29 cellular contexts compared by ENCODE assay signal in the genomic region with DNA sequence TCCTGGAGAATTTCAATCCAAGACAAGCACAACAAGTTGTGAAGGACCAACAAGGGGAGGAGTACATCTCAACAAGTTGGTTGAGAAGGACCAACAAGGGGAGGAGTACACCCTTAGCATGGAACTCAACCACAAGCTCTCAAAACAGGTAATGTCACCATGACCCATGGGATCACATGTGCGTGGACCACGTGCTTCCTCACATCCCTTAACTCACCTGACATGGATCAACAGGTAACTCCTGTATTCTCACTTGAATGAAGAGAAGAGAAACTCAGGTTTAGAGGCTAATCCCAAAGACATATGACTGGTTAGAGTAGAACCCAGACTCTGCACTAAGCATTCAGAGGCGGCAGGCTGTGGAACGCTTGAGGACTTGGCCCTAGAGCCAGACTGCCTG. TPM values are rescaled to one million over a fixed set of nuclear protein-coding genes. Genes with fewer than 3 reads are reported as not detected.
DNase-seq lines count a peak whose midpoint lies in the region; ATAC-seq, FAIRE-seq and TF ChIP-seq lines count a peak whose summit lies in the region.
"Had no signal": no experiment of that assay in that cellular context is flagged by ENCODE, and none has a peak within 500 bp of the region (broad histone marks: within the 10 kb centered on the region; RNA-seq: fewer than 3 reads in every experiment).

No MANE protein-coding gene starts in this region.

- peak overlapping the region; percentile 76 for H3K27ac Mint-ChIP-seq in activated T-cell treated with anti-CD3 and anti-CD28 coated beads, Interleukin-2, amount 50 U/mL, for 24 hours
- H3K27ac Mint-ChIP-seq in effector memory CD8-positive, alpha-beta T cell: peak overlapping the region; percentile 71 to 90
- H3K27ac Mint-ChIP-seq: stimulated activated naive B cell treated with anti-CD40 and anti-IgM and Interleukin-4, amounts not matched to agents 10 μg/mL and 1 μg/mL and 100 μg/mL, for 72 hours had no signal

- intact Hi-C loops in prostate gland (cut with DNase I) (no loop called here), mucosa of descending colon (cut with DNase I, micrococcal nuclease) (no loop called here), sigmoid colon (cut with DNase I) (no loop called here)

- no peak for TF ChIP-seq CTCF in prostate gland (IDR thresholded peaks at IDR 0.05)
- TF ChIP-seq CTCF in mucosa of descending colon (IDR thresholded peaks at IDR 0.05): no peak
- TF ChIP-seq CTCF in sigmoid colon (IDR thresholded peaks at IDR 0.05): no peak

- DNase-seq in activated T-cell treated with anti-CD3 and anti-CD28 coated beads, Interleukin-2, amount 50 U/mL, for 24 hours: no peak
- no peak for DNase-seq in activated T-cell treated with anti-CD3 and anti-CD28 coated beads for 4 hours
- DNase-seq in HTR-8/SVneo (ENCODE audit: insufficient read length, low spot score): no peak
- no peak for DNase-seq in effector memory CD8-positive, alpha-beta T cell
- no peak for DNase-seq in prostate gland (ENCODE audit: low spot score)
- no peak for DNase-seq in mucosa of descending colon
- no peak for DNase-seq in sigmoid colon
- DNase-seq: activated gamma-delta T cell; DMS 273 treated with DMSO at 0.1 percent for 48 hours; EL; foreskin melanocyte; heart right ventricle; KG1; MG63; NCI-H1105; NCI-H187; NCI-H526; occipital lobe; stimulated activated naive B cell treated with anti-CD40 and anti-IgM and Interleukin-4, amounts not matched to agents 10 μg/mL and 1 μg/mL and 100 μg/mL, for 72 hours had no signal

- H3K27me3 Mint-ChIP-seq in activated T-cell treated with anti-CD3 and anti-CD28 coated beads, Interleukin-2, amount 50 U/mL, for 24 hours: no peaks in the 10 kb centered on the region
- no peaks in the 10 kb centered on the region for H3K27me3 Mint-ChIP-seq in effector memory CD8-positive, alpha-beta T cell
- H3K27me3 Mint-ChIP-seq: activated CD4-positive, alpha-beta memory T cell treated with anti-CD3 and anti-CD28 coated beads, Interleukin-2, amount 10 ng/mL, durations not matched to agents 7 days and 5 days; CD4-positive, alpha-beta T cell; naive thymus-derived CD4-positive, alpha-beta T cell; stimulated activated naive B cell treated with anti-CD40 and anti-IgM and Interleukin-4, amounts not matched to agents 10 μg/mL and 1 μg/mL and 100 μg/mL, for 72 hours had no signal

- no peak overlapping the region for H3K4me3 ChIP-seq in prostate gland
- no peak overlapping the region for H3K4me3 ChIP-seq in mucosa of descending colon
- H3K4me3 ChIP-seq in sigmoid colon: no peak overlapping the region
- H3K4me3 ChIP-seq: heart right ventricle, MG63, SK-N-MC, suprapubic skin had no signal

- peak overlapping the region; percentile 89 to 96 for H3K27ac ChIP-seq in prostate gland
- H3K27ac ChIP-seq in sigmoid colon: no peak overlapping the region
- H3K27ac ChIP-seq: heart right ventricle, SK-N-MC, suprapubic skin had no signal

- WGBS in prostate gland: 95% methylated on average over 4 of the region's 4 CpGs
- WGBS in sigmoid colon, 2 donors: 97 to 99% methylated on average over 4 of the region's 4 CpGs

- ATAC-seq in effector memory CD8-positive, alpha-beta T cell (replicated peaks): no peak
- ATAC-seq in mucosa of descending colon (no peak), GM21390 (IDR thresholded peaks at IDR 0.05; ENCODE audit: unreplicated experiment) (no peak)
- ATAC-seq: activated CD4-positive, CD25-positive, alpha-beta regulatory T cell treated with anti-CD3 and anti-CD28 coated beads, Interleukin-2, amount 50 U/mL, for 24 hours; heart right ventricle; naive thymus-derived CD4-positive, alpha-beta T cell; stimulated activated naive B cell treated with anti-CD40 and anti-IgM and Interleukin-4, amounts not matched to agents 10 μg/mL and 1 μg/mL and 100 μg/mL, for 72 hours had no signal

- no peaks in the 10 kb centered on the region for H3K36me3 ChIP-seq in prostate gland
- H3K36me3 ChIP-seq in mucosa of descending colon (ENCODE audit: low read depth): no peaks in the 10 kb centered on the region
- no peaks in the 10 kb centered on the region for H3K36me3 ChIP-seq in sigmoid colon
- H3K36me3 ChIP-seq: heart right ventricle, suprapubic skin had no signal

- TF ChIP-seq EP300 in sigmoid colon (IDR thresholded peaks at IDR 0.05): no peak

- H3K4me3 Mint-ChIP-seq in activated T-cell treated with anti-CD3 and anti-CD28 coated beads, Interleukin-2, amount 50 U/mL, for 24 hours: no peak overlapping the region
- peak overlapping the region in 1 of 2 donors; percentile 53 for H3K4me3 Mint-ChIP-seq in effector memory CD8-positive, alpha-beta T cell
- H3K4me3 Mint-ChIP-seq: activated CD4-positive, alpha-beta memory T cell treated with anti-CD3 and anti-CD28 coated beads, Interleukin-2, amount 10 ng/mL, durations not matched to agents 7 days and 5 days; stimulated activated naive B cell treated with anti-CD40 and anti-IgM and Interleukin-4, amounts not matched to agents 10 μg/mL and 1 μg/mL and 100 μg/mL, for 72 hours had no signal

- H3K4me1 Mint-ChIP-seq in activated T-cell treated with anti-CD3 and anti-CD28 coated beads, Interleukin-2, amount 50 U/mL, for 24 hours (ENCODE audit: low read depth): peaks cover 74% of the 10 kb centered on the region
- peaks cover 61 to 70% of the 10 kb centered on the region in 2 donors for H3K4me1 Mint-ChIP-seq in effector memory CD8-positive, alpha-beta T cell (ENCODE audit: low read depth in 2 of 2)

- H3K27me3 ChIP-seq in prostate gland (replicated peaks; ENCODE audit: insufficient read depth): no peaks in the 10 kb centered on the region
- no peaks in the 10 kb centered on the region for H3K27me3 ChIP-seq in sigmoid colon
- H3K27me3 ChIP-seq: heart right ventricle, MG63, suprapubic skin had no signal

- peak; percentile 20 for FAIRE-seq in HTR-8/SVneo (lab: Jason Lieb, UNC)
- FAIRE-seq: A204.1, endometrium, GM18507 had no signal

- H3K9me3 ChIP-seq in prostate gland: no peaks in the 10 kb centered on the region
- no peaks in the 10 kb centered on the region for H3K9me3 ChIP-seq in mucosa of descending colon
- no peaks in the 10 kb centered on the region for H3K9me3 ChIP-seq in sigmoid colon
- H3K9me3 ChIP-seq: MG63 had no signal

- H3K9me3 Mint-ChIP-seq in activated T-cell treated with anti-CD3 and anti-CD28 coated beads, Interleukin-2, amount 50 U/mL, for 24 hours: no peaks in the 10 kb centered on the region
- H3K9me3 Mint-ChIP-seq in effector memory CD8-positive, alpha-beta T cell: no peaks in the 10 kb centered on the region
- H3K9me3 Mint-ChIP-seq: CD4-positive, alpha-beta T cell; stimulated activated naive B cell treated with anti-CD40 and anti-IgM and Interleukin-4, amounts not matched to agents 10 μg/mL and 1 μg/mL and 100 μg/mL, for 72 hours had no signal

- peaks cover 86% of the 10 kb centered on the region for H3K36me3 Mint-ChIP-seq in activated T-cell treated with anti-CD3 and anti-CD28 coated beads, Interleukin-2, amount 50 U/mL, for 24 hours (ENCODE audit: low read depth)
- peaks cover 37% of the 10 kb centered on the region for H3K36me3 Mint-ChIP-seq in effector memory CD8-positive, alpha-beta T cell (ENCODE audit: insufficient read depth)

- H3K4me1 ChIP-seq in prostate gland (replicated peaks) (peaks cover 24% of the 10 kb centered on the region), mucosa of descending colon (ENCODE audit: low read depth) (no peaks in the 10 kb centered on the region), sigmoid colon (no peaks in the 10 kb centered on the region)
- H3K4me1 ChIP-seq: suprapubic skin had no signal

- TF ChIP-seq POLR2A in prostate gland (IDR thresholded peaks at IDR 0.05) (no peak), sigmoid colon (IDR thresholded peaks at IDR 0.05) (no peak)

RNA-seq across cellular contexts. Expression of gene CRACR2A, which starts 6.2 kb away (rescaled TPM):
- total RNA-seq in prostate gland (10 to 100 TPM; 21.6 to 39.1 TPM), mucosa of descending colon (10 to 100 TPM; 26.9 to 72.5 (median 69.7) TPM), sigmoid colon (1 to 10 TPM; 1.1 to 4.2 (median 2.0) TPM)
- polyA plus RNA-seq in sigmoid colon: 10 to 100 TPM; 11.4 to 29.6 (median 11.8) TPM

Comparison
In these comparisons a context has a peak if more than half of its experiments do, and no peak if none do; other contexts are left out.
1. H3K27ac ChIP-seq: peak in prostate gland (2 of 2); none in sigmoid colon (0 of 4).
2. RNA of gene CRACR2A, which starts 6.2 kb away (total RNA-seq): 26.9 to 72.5 TPM in mucosa of descending colon and 21.6 to 39.1 TPM in prostate gland; 1.1 to 4.2 TPM in sigmoid colon; every median in the first group is over 4 times any median in the second.